8 cellular contexts compared by ENCODE assay signal in the genomic region with DNA sequence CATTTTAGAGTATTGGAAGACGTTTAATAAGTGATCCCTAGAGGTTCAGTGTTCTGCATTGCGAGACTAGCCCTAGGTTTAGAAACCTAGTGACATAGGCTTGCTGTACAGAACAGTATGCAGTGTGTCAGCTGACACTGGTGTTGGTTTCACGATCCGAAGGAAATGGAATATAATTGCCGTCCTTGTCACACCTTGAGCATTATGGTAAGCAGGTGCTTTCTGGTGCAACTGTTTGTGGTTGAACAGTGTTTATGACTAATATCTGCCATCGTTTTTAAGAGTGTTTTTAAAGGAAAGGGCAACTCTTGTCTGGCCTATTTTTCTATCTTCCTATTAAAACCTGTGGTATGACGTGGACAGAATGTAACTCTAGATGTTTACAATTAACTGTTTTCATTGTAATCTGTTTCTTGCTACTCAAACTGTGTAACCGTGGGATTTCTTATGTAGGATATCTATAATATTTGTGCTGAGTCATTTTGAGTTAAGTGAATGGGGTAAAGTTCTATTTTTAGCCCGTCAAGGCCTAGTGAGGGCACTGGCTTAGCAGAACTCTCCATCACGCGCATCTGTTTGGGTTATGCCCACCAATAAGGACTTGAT. TPM values are rescaled to one million over a fixed set of nuclear protein-coding genes. Genes with fewer than 3 reads are reported as not detected.
DNase-seq lines count a peak whose midpoint lies in the region; ATAC-seq and TF ChIP-seq lines count a peak whose summit lies in the region.

No MANE protein-coding gene starts in this region.

- peaks cover 0 to 47% (median 23%) of the 10 kb centered on the region in 12 donors for H3K4me1 ChIP-seq in heart left ventricle

- no peak for TF ChIP-seq CTCF in heart left ventricle (IDR thresholded peaks at IDR 0.05)
- no peak for TF ChIP-seq CTCF in type B pancreatic cell (conservative IDR thresholded peaks at IDR 0.05)

- peak overlapping the region in 8 of 12 donors; percentile 10 to 36 (median 18) for H3K4me3 ChIP-seq in heart left ventricle

- peaks cover 0 to 13% (median 5%) of the 10 kb centered on the region in 12 donors for H3K9me3 ChIP-seq in heart left ventricle

- peaks cover 39% of the 10 kb centered on the region for H3K36me3 Mint-ChIP-seq in activated CD4-positive, alpha-beta T cell treated with anti-CD3 and anti-CD28 coated beads, Interleukin-2, amount 10 ng/mL, durations not matched to agents 7 days and 5 days (ENCODE audit: low read depth)
- H3K36me3 Mint-ChIP-seq in type B pancreatic cell = peaks cover 37% of the 10 kb centered on the region

- WGBS in heart left ventricle, 4 donors = 42 to 55% (median 47%) methylated on average over 11 of the region's 11 CpGs

- CTCF ChIA-PET in activated CD4-positive, alpha-beta T cell treated with anti-CD3 and anti-CD28 coated beads, Interleukin-2, amount 10 ng/mL, durations not matched to agents 7 days and 5 days (lab: Charles Lee) = interaction anchor here (1.3 kb wide), 1 partner anchor 18 kb away, joined by 4 read pairs; no protein-coding TSS in a partner anchor

- TF ChIP-seq POLR2A in heart left ventricle (IDR thresholded peaks at IDR 0.05) = no peak

- H3K36me3 ChIP-seq in heart left ventricle = peaks cover 0 to 50% (median 33%) of the 10 kb centered on the region in 9 donors

- H3K9me3 Mint-ChIP-seq in activated CD4-positive, alpha-beta T cell treated with anti-CD3 and anti-CD28 coated beads, Interleukin-2, amount 10 ng/mL, durations not matched to agents 7 days and 5 days = peaks cover 13% of the 10 kb centered on the region
- H3K9me3 Mint-ChIP-seq in type B pancreatic cell = no peaks in the 10 kb centered on the region

- peak; percentile 90 for ATAC-seq in GM21390 (IDR thresholded peaks at IDR 0.05; ENCODE audit: unreplicated experiment)
- peak; percentile 90 for ATAC-seq in HG03571 (IDR thresholded peaks at IDR 0.05; ENCODE audit: unreplicated experiment)
- peak; percentile 76 to 87 (median 82) for ATAC-seq in heart left ventricle

- DNase-seq in NCI-H1417 (lab: John Stamatoyannopoulos, UW) (peak; percentile 37 to 78 (median 42)), NCI-H1417 treated with DMSO at 0.1 percent for 48 hours (lab: John Stamatoyannopoulos, UW) (no peak), heart left ventricle (peak in 1 of 5 donors; percentile 42), type B pancreatic cell (ENCODE audit: extremely low spot score, unreplicated experiment) (no peak), posterior vena cava (ENCODE audit: low spot score) (no peak)
- DNase-seq in activated CD4-positive, alpha-beta T cell treated with anti-CD3 and anti-CD28 coated beads, Interleukin-2, amount 10 ng/mL, durations not matched to agents 7 days and 5 days = peak; percentile 14

- H3K4me1 Mint-ChIP-seq in activated CD4-positive, alpha-beta T cell treated with anti-CD3 and anti-CD28 coated beads, Interleukin-2, amount 10 ng/mL, durations not matched to agents 7 days and 5 days = peaks cover 11% of the 10 kb centered on the region
- H3K4me1 Mint-ChIP-seq in type B pancreatic cell (ENCODE audit: unreplicated experiment) = peaks cover 5% of the 10 kb centered on the region

- H3K27ac Mint-ChIP-seq in activated CD4-positive, alpha-beta T cell treated with anti-CD3 and anti-CD28 coated beads, Interleukin-2, amount 10 ng/mL, durations not matched to agents 7 days and 5 days = no peak overlapping the region
- peak overlapping the region; percentile 25 for H3K27ac Mint-ChIP-seq in type B pancreatic cell

- H3K27ac ChIP-seq in heart left ventricle = peak overlapping the region; percentile 50 to 91 (median 80)

- POLR2A ChIA-PET in activated CD4-positive, alpha-beta T cell treated with anti-CD3 and anti-CD28 coated beads, Interleukin-2, amount 10 ng/mL, durations not matched to agents 7 days and 5 days (lab: Charles Lee) = no interaction called here

- no peaks in the 10 kb centered on the region for H3K27me3 ChIP-seq in heart left ventricle

- H3K27me3 Mint-ChIP-seq in activated CD4-positive, alpha-beta T cell treated with anti-CD3 and anti-CD28 coated beads, Interleukin-2, amount 10 ng/mL, durations not matched to agents 7 days and 5 days = no peaks in the 10 kb centered on the region
- no peaks in the 10 kb centered on the region for H3K27me3 Mint-ChIP-seq in type B pancreatic cell

- H3K4me3 Mint-ChIP-seq in activated CD4-positive, alpha-beta T cell treated with anti-CD3 and anti-CD28 coated beads, Interleukin-2, amount 10 ng/mL, durations not matched to agents 7 days and 5 days = no peak overlapping the region
- H3K4me3 Mint-ChIP-seq in type B pancreatic cell = no peak overlapping the region

- intact Hi-C loops in heart left ventricle (cut with DNase I) = loop anchor here in 5 of 10 donors (2.0 to 5.0 kb wide), 3 partner anchors 68 to 73 kb away; partner anchors contain the start of gene KIAA0232 (in 4 of the 5)
- intact Hi-C loops in posterior vena cava (cut with DNase I) = loop anchor here in 1 of 2 donors (2.0 kb wide), 1 partner anchor 73 kb away; no protein-coding TSS in a partner anchor

RNA-seq across cellular contexts. Expression of gene TBC1D14, which starts 53.8 kb away (rescaled TPM):
- 10 to 100 TPM; 50.1 to 50.2 TPM for total RNA-seq in activated CD4-positive, alpha-beta T cell treated with anti-CD3 and anti-CD28 coated beads, Interleukin-2, amount 10 ng/mL, durations not matched to agents 7 days and 5 days
- total RNA-seq in heart left ventricle (10 to 100 TPM; 31.3 to 51.0 (median 34.5) TPM), type B pancreatic cell (ENCODE audit: low replicate concordance) (55.9 and 56.9 TPM in 2 replicates), posterior vena cava (10 to 100 TPM; 30.5 to 42.6 TPM)
- 10 to 100 TPM in 1 of 2 donors, 1 to 10 TPM in 1; 9.8 to 32.0 TPM for polyA plus RNA-seq in heart left ventricle

Comparison
In these comparisons a context has a peak if more than half of its experiments do, and no peak if none do; other contexts are left out.
1. DNase-seq: peak in NCI-H1417 (3 of 3) and activated CD4-positive, alpha-beta T cell treated with anti-CD3 and anti-CD28 coated beads, Interleukin-2, amount 10 ng/mL, durations not matched to agents 7 days and 5 days (single experiment); none in NCI-H1417 treated with DMSO at 0.1 percent for 48 hours (single experiment), type B pancreatic cell (single experiment) and posterior vena cava (single experiment).
2. Peak in every context shown above with its lines, with median percentiles within 50 percentile points of each other: ATAC-seq.